ENCODE assay signal across 27 cellular contexts in genomic region chr2:239255218-239255617, GRCh38.
A peak's percentile ranks its signal among the peaks of the same experiment; 100 is the strongest.
DNase-seq lines count a peak whose midpoint lies in the region; ATAC-seq and TF ChIP-seq lines count a peak whose summit lies in the region.
"Had no signal": no experiment of that assay in that cellular context is flagged by ENCODE, and none has a peak within 500 bp of the region (broad histone marks: within the 10 kb centered on the region; RNA-seq: fewer than 3 reads in every experiment).

No MANE protein-coding gene starts in this region.

- no peak for TF ChIP-seq CTCF in psoas muscle (IDR thresholded peaks at IDR 0.05)

- H3K36me3 ChIP-seq in psoas muscle (ENCODE audit: insufficient read depth in 1 of 2, low read depth in 1 of 2): no peaks in the 10 kb centered on the region
- H3K36me3 ChIP-seq: prostate gland, tibial nerve had no signal

- no peak overlapping the region for H3K27ac Mint-ChIP-seq in activated naive CD8-positive, alpha-beta T cell treated with anti-CD3 and anti-CD28 coated beads, Interleukin-2, amount 50 U/mL, for 24 hours
- H3K27ac Mint-ChIP-seq: activated CD8-positive, alpha-beta T cell treated with anti-CD3 and anti-CD28 coated beads, Interleukin-2, amount 10 ng/mL, durations not matched to agents 7 days and 5 days; HFFc6; stimulated activated naive CD8-positive, alpha-beta T cell treated with anti-CD3 and anti-CD28 coated beads, Interleukin-15, Interleukin-2, amounts not matched to agents 100 ng/mL and 50 ng/mL, for 24 hours had no signal

- peak overlapping the region; percentile 23 for H3K27ac ChIP-seq in cingulate gyrus (ENCODE audit: low read depth, low read length)
- peak overlapping the region; percentile 86 for H3K27ac ChIP-seq in psoas muscle
- H3K27ac ChIP-seq: prostate gland, RWPE1 had no signal

- WGBS in psoas muscle, 3 donors: 41 to 68% (median 46%) methylated on average over 5 of the region's 5 CpGs

- no peak for ATAC-seq in psoas muscle
- ATAC-seq in HG02884 (IDR thresholded peaks at IDR 0.05; ENCODE audit: unreplicated experiment): no peak
- no peak for ATAC-seq in activated naive CD8-positive, alpha-beta T cell treated with anti-CD3 and anti-CD28 coated beads, Interleukin-2, amount 50 U/mL, for 24 hours
- ATAC-seq: activated CD8-positive, alpha-beta T cell treated with anti-CD3 and anti-CD28 coated beads, Interleukin-2, amount 10 ng/mL, durations not matched to agents 7 days and 5 days; mucosa of descending colon; SK-N-SH treated with all-trans-retinoic acid at 6 μM for 48 hours had no signal

- peaks cover 96% of the 10 kb centered on the region for H3K4me1 ChIP-seq in psoas muscle
- H3K4me1 ChIP-seq: prostate gland had no signal

- H3K4me3 Mint-ChIP-seq in activated naive CD8-positive, alpha-beta T cell treated with anti-CD3 and anti-CD28 coated beads, Interleukin-2, amount 50 U/mL, for 24 hours: no peak overlapping the region
- H3K4me3 Mint-ChIP-seq: activated CD8-positive, alpha-beta T cell treated with anti-CD3 and anti-CD28 coated beads, Interleukin-2, amount 10 ng/mL, durations not matched to agents 7 days and 5 days; HFFc6; stimulated activated naive CD8-positive, alpha-beta T cell treated with anti-CD3 and anti-CD28 coated beads, Interleukin-15, Interleukin-2, amounts not matched to agents 100 ng/mL and 50 ng/mL, for 24 hours had no signal

- no peaks in the 10 kb centered on the region for H3K9me3 ChIP-seq in psoas muscle
- H3K9me3 ChIP-seq: mucosa of descending colon, prostate gland had no signal

- H3K4me3 ChIP-seq in psoas muscle: no peak overlapping the region
- H3K4me3 ChIP-seq: mucosa of descending colon, prostate gland, smooth muscle cell, tibial nerve had no signal

- H3K4me1 Mint-ChIP-seq in activated naive CD8-positive, alpha-beta T cell treated with anti-CD3 and anti-CD28 coated beads, Interleukin-2, amount 50 U/mL, for 24 hours: peaks cover 88% of the 10 kb centered on the region

- no peaks in the 10 kb centered on the region for H3K27me3 ChIP-seq in psoas muscle (ENCODE audit: insufficient read depth in 3 of 3, low read length in 2 of 3)
- H3K27me3 ChIP-seq: tibial nerve had no signal

- H3K36me3 Mint-ChIP-seq in activated naive CD8-positive, alpha-beta T cell treated with anti-CD3 and anti-CD28 coated beads, Interleukin-2, amount 50 U/mL, for 24 hours (ENCODE audit: low read depth): peaks cover 8% of the 10 kb centered on the region

- H3K27me3 Mint-ChIP-seq in activated naive CD8-positive, alpha-beta T cell treated with anti-CD3 and anti-CD28 coated beads, Interleukin-2, amount 50 U/mL, for 24 hours: peaks cover 2% of the 10 kb centered on the region
- H3K27me3 Mint-ChIP-seq: stimulated activated naive CD8-positive, alpha-beta T cell treated with anti-CD3 and anti-CD28 coated beads, Interleukin-15, Interleukin-2, amounts not matched to agents 100 ng/mL and 50 ng/mL, for 24 hours had no signal

- intact Hi-C loops in psoas muscle (cut with DNase I): no loop called here

- peak; percentile 54 for DNase-seq in CD1c-positive myeloid dendritic cell (ENCODE audit: extremely low spot score)
- DNase-seq in KG1 (lab: John Stamatoyannopoulos, UW): peak; percentile 46
- no peak for DNase-seq in psoas muscle
- no peak for DNase-seq in AG20443 (ENCODE audit: low spot score)
- no peak for DNase-seq in NCI-H446 (lab: John Stamatoyannopoulos, UW)
- DNase-seq in activated naive CD8-positive, alpha-beta T cell treated with anti-CD3 and anti-CD28 coated beads, Interleukin-2, amount 50 U/mL, for 24 hours: no peak
- DNase-seq: activated CD8-positive, alpha-beta T cell treated with anti-CD3 and anti-CD28 coated beads, Interleukin-2, amount 10 ng/mL, durations not matched to agents 7 days and 5 days; activated naive CD4-positive, alpha-beta T cell; activated T-cell treated with anti-CD3 and anti-CD28 coated beads, Interleukin-2, amount 50 U/mL, for 1 hour; amniotic stem cell; COR-L47; HFFc6; hippocampal formation; mucosa of descending colon; NCI-H1436; NCI-H2107; NCI-H524; stimulated activated CD4-positive, alpha-beta T cell treated with anti-CD3 and anti-CD28 coated beads, Interleukin-4, amount 100 ng/mL, for 24 hours; T1000 had no signal

- H3K9me3 Mint-ChIP-seq in activated naive CD8-positive, alpha-beta T cell treated with anti-CD3 and anti-CD28 coated beads, Interleukin-2, amount 50 U/mL, for 24 hours: peaks cover 8% of the 10 kb centered on the region

Comparison
In these comparisons a context has a peak if more than half of its experiments do, and no peak if none do; other contexts are left out.
1. DNase-seq: peak in CD1c-positive myeloid dendritic cell (single experiment) and KG1 (single experiment); none in psoas muscle (0 of 2), AG20443 (single experiment), NCI-H446 (0 of 2) and activated naive CD8-positive, alpha-beta T cell treated with anti-CD3 and anti-CD28 coated beads, Interleukin-2, amount 50 U/mL, for 24 hours (single experiment).